13 cellular contexts compared by ENCODE assay signal in genomic region chr20:64001607-64002011, GRCh38. TPM values are rescaled to one million over a fixed set of nuclear protein-coding genes. Genes with fewer than 3 reads are reported as not detected.
DNase-seq lines count a peak whose midpoint lies in the region; ATAC-seq and TF ChIP-seq lines count a peak whose summit lies in the region.
"Had no signal": no experiment of that assay in that cellular context is flagged by ENCODE, and none has a peak within 500 bp of the region (broad histone marks: within the 10 kb centered on the region; RNA-seq: fewer than 3 reads in every experiment).

No MANE protein-coding gene starts in this region.

- H3K23ac ChIP-seq in IMR-90 (ENCODE audit: low read depth, low read length) = no peak overlapping the region

- H2BK20ac ChIP-seq in IMR-90 (ENCODE audit: low read depth, low read length) = no peak overlapping the region

- H3K4me2 ChIP-seq in IMR-90 (ENCODE audit: low read depth, low read length) (no peak overlapping the region), OCI-LY1 (ENCODE audit: low read length) (no peak overlapping the region)
- H3K4me2 ChIP-seq: smooth muscle cell had no signal

- no peaks in the 10 kb centered on the region for H3K79me2 ChIP-seq in OCI-LY1 (ENCODE audit: insufficient read depth, low read length)

- no peak for TF ChIP-seq RAD21 in IMR-90 (IDR thresholded peaks at IDR 0.05; ENCODE audit: low read length)

- no peak overlapping the region for H4K91ac ChIP-seq in IMR-90 (ENCODE audit: insufficient read depth, low read depth, low read length)

- CTCF ChIA-PET in IMR-90 (lab: Yijun Ruan, JAX) = no interaction called here

- no peak for TF ChIP-seq CTCF in IMR-90 (conservative IDR thresholded peaks at IDR 0.05; ENCODE audit: low read depth, low read length)
- TF ChIP-seq CTCF in OCI-LY1 (IDR thresholded peaks at IDR 0.05; ENCODE audit: low read length) = no peak
- TF ChIP-seq CTCF in nephron progenitor cell (IDR thresholded peaks at IDR 0.05) = no peak

- no peak overlapping the region for H3K4me3 ChIP-seq in IMR-90 (ENCODE audit: insufficient read depth, low read depth, low read length)
- H3K4me3 ChIP-seq in OCI-LY1 (ENCODE audit: low read depth, low read length, poor library complexity, severe bottlenecking) = no peak overlapping the region
- H3K4me3 ChIP-seq: lung, smooth muscle cell had no signal

- POLR2A ChIA-PET in IMR-90 (lab: Charles Lee; ENCODE audit: unreplicated experiment) = no interaction called here

- peaks cover 53% of the 10 kb centered on the region for H3K36me3 Mint-ChIP-seq in nephron progenitor cell (ENCODE audit: low read depth)

- peaks cover 27% of the 10 kb centered on the region for H3K4me1 Mint-ChIP-seq in nephron progenitor cell

- H2AFZ ChIP-seq in IMR-90 (replicated peaks; ENCODE audit: low read length, poor library complexity) (peak overlapping the region; percentile 56), OCI-LY1 (ENCODE audit: low read length) (no peak overlapping the region)

- no peaks in the 10 kb centered on the region for H3K9me2 ChIP-seq in OCI-LY1 (ENCODE audit: low read depth, low read length)

- peaks cover 7 to 25% of the 10 kb centered on the region in 2 experiments for H3K79me1 ChIP-seq in IMR-90 (ENCODE audit: low read depth in 1 of 2, low read length in 2 of 2)

- no peak overlapping the region for H3K4ac ChIP-seq in IMR-90 (ENCODE audit: low read depth, low read length)

- no peak for TF ChIP-seq POLR2A in IMR-90 (IDR thresholded peaks at IDR 0.05; ENCODE audit: low read depth, low read length)

- no peak overlapping the region for H2AK5ac ChIP-seq in IMR-90 (ENCODE audit: low read depth, low read length)

- H3K4me3 Mint-ChIP-seq in nephron progenitor cell = no peak overlapping the region
- H3K4me3 Mint-ChIP-seq: IgD-negative memory B cell had no signal

- no peak overlapping the region for H2BK5ac ChIP-seq in IMR-90 (ENCODE audit: low read depth, low read length, poor library complexity, severe bottlenecking)

- H3K56ac ChIP-seq in IMR-90 (ENCODE audit: extremely low read depth, insufficient read depth, low read length) = no peak overlapping the region

- BruUV-seq in IMR-90 (replicated peaks; lab: Mats Ljungman, UMichigan) = no TSS peak

- dilution Hi-C loops in IMR-90 (cut with HindIII; ENCODE audit: low sequenced_read_pairs, unreplicated experiment) = no loop called here

- H3K36me3 ChIP-seq in IMR-90 (ENCODE audit: control insufficient read depth, insufficient read depth, low read length) (peaks cover 65% of the 10 kb centered on the region), OCI-LY1 (ENCODE audit: insufficient read depth, low read length) (peaks cover 68% of the 10 kb centered on the region)

- H4K8ac ChIP-seq in IMR-90 (ENCODE audit: low read depth in 2 of 2, low read length in 2 of 2) = no peak overlapping the region

- no peak overlapping the region for H2AK9ac ChIP-seq in IMR-90 (replicated peaks; ENCODE audit: low read depth, low read length, poor library complexity)

- no peak overlapping the region for H3K18ac ChIP-seq in IMR-90 (ENCODE audit: low read depth, low read length)

- intact Hi-C loops in IMR-90 (cut with micrococcal nuclease) = no loop called here

- no peak overlapping the region for H2BK120ac ChIP-seq in IMR-90 (ENCODE audit: low read depth, low read length)

- no peak overlapping the region for H3K14ac ChIP-seq in IMR-90 (replicated peaks; ENCODE audit: low read depth, low read length)

- H3K9me1 ChIP-seq in IMR-90 (ENCODE audit: insufficient read depth, low read length) = 0 out of 2 replicates have a peak, but pooled peaks cover 8% of the 10 kb centered on the region

- H4K5ac ChIP-seq in IMR-90 (ENCODE audit: low read depth, low read length) = no peak overlapping the region

- 89% methylated on average over 3 of the region's 11 CpGs; no CpG with 5 or more reads in 1 of the 2 experiments for WGBS in IMR-90 (ENCODE audit: extremely low coverage in 2 of 2, insufficient read length in 1 of 2), 2 experiments

- H3K27ac ChIP-seq in IMR-90 (ENCODE audit: insufficient read depth, low read length) (no peak overlapping the region), OCI-LY1 (ENCODE audit: low read depth, low read length, poor library complexity, severe bottlenecking) (peak overlapping the region; percentile 20)

- H3K9ac ChIP-seq in IMR-90 (ENCODE audit: low read depth, low read length) = no peak overlapping the region
- H3K9ac ChIP-seq in OCI-LY1 (ENCODE audit: low read length) = no peak overlapping the region

- H3K9me3 Mint-ChIP-seq in nephron progenitor cell = no peaks in the 10 kb centered on the region
- H3K9me3 Mint-ChIP-seq: CD8-positive, alpha-beta memory T cell; IgD-negative memory B cell had no signal

- ATAC-seq in IMR-90 (ENCODE audit: low read depth) (peak; percentile 33), HG02623 (IDR thresholded peaks at IDR 0.05; ENCODE audit: unreplicated experiment) (no peak), left lobe of liver (no peak)

- no peaks in the 10 kb centered on the region for H3K27me3 Mint-ChIP-seq in nephron progenitor cell (ENCODE audit: low read depth, poor library complexity)
- H3K27me3 Mint-ChIP-seq: CD8-positive, alpha-beta memory T cell; IgD-negative memory B cell had no signal

- no peak overlapping the region for H2BK15ac ChIP-seq in IMR-90 (ENCODE audit: low read depth, low read length)

- peak; percentile 13 for DNase-seq in DMS153 treated with DMSO at 0.1 percent for 48 hours (lab: John Stamatoyannopoulos, UW; ENCODE audit: unreplicated experiment)
- peak; percentile 40 for DNase-seq in IMR-90
- no peak for DNase-seq in nephron progenitor cell
- no peak for DNase-seq in activated CD4-positive, CD25-positive, alpha-beta regulatory T cell (lab: John Stamatoyannopoulos, UW)
- DNase-seq in left lobe of liver (ENCODE audit: low spot score) = no peak
- DNase-seq: activated CD4-positive, alpha-beta T cell treated with anti-CD3 and anti-CD28 coated beads, Interleukin-2, amount 50 U/mL, for 4 hours; CD8-positive, alpha-beta memory T cell; cortex of kidney had no signal

- H4K20me1 ChIP-seq in IMR-90 (ENCODE audit: insufficient read depth, low read length) (peaks cover 26% of the 10 kb centered on the region), OCI-LY1 (ENCODE audit: insufficient read depth, low read length) (no peaks in the 10 kb centered on the region)

- H3K4me1 ChIP-seq in IMR-90 (ENCODE audit: control insufficient read depth, insufficient read depth, low read length) (peaks cover 2% of the 10 kb centered on the region; the same call in 1 of the 2 replicates), OCI-LY1 (ENCODE audit: insufficient read depth, low read length, severe bottlenecking) (peaks cover 11% of the 10 kb centered on the region)

- H3K27ac Mint-ChIP-seq in nephron progenitor cell = peak overlapping the region; percentile 54

- no peaks in the 10 kb centered on the region for H3F3A ChIP-seq in OCI-LY1 (ENCODE audit: insufficient read depth, low read length)

- H3K27me3 ChIP-seq in IMR-90 (ENCODE audit: control insufficient read depth, insufficient read depth, low read length) (no peaks in the 10 kb centered on the region), OCI-LY1 (ENCODE audit: insufficient read depth, low read length) (no peaks in the 10 kb centered on the region)

- H3K9me3 ChIP-seq in IMR-90 (ENCODE audit: control insufficient read depth, insufficient read depth, low read length) = no peaks in the 10 kb centered on the region
- H3K9me3 ChIP-seq in OCI-LY1 (ENCODE audit: low read length) = no peaks in the 10 kb centered on the region

- in situ Hi-C loops in IMR-90 (cut with MboI; ENCODE audit: low sequenced_read_pairs) = no loop called here

TF ChIP-seq in IMR-90, 13 proteins besides CTCF, POLR2A, EP300 and RAD21 (continues in another document):
- TF ChIP-seq BHLHE40 (IDR thresholded peaks at IDR 0.05; ENCODE audit: low read depth, low read length) = no peak
- no peak for TF ChIP-seq MXI1 (IDR thresholded peaks at IDR 0.05; ENCODE audit: borderline replicate concordance, low read depth, low read length)
- no peak for TF ChIP-seq RFX5 (IDR thresholded peaks at IDR 0.05; ENCODE audit: low read depth, low read length)
- no peak for TF ChIP-seq MAZ (IDR thresholded peaks at IDR 0.05; ENCODE audit: borderline replicate concordance, low read depth, low read length)
- TF ChIP-seq RCOR1 (IDR thresholded peaks at IDR 0.05; ENCODE audit: insufficient replicate concordance, low read length) = no peak
- TF ChIP-seq SMC3 (IDR thresholded peaks at IDR 0.05; ENCODE audit: low read depth, low read length) = no peak
- TF ChIP-seq FOS (IDR thresholded peaks at IDR 0.05; ENCODE audit: low read depth, low read length) = no peak

RNA-seq across cellular contexts. Expression of gene PRPF6, which starts 20.7 kb away (rescaled TPM):
- 68.6 and 71.3 TPM in 2 replicates for total RNA-seq in IMR-90 (2012; rRNA removed)
- 38.5 and 43.5 TPM in 2 replicates for polyA plus RNA-seq in IMR-90 (2012; rRNA removed)
- polyA plus RNA-seq in IMR-90 (2012; cell fraction: cytosol; rRNA removed) = 32.3 and 36.0 TPM in 2 replicates
- 27.2 and 30.1 TPM in 2 replicates for polyA plus RNA-seq in IMR-90 (2012; cell fraction: nucleus; rRNA removed; ENCODE audit: low replicate concordance)
- 24.2 TPM for total RNA-seq in left lobe of liver

RNA-seq across cellular contexts. Expression of gene SAMD10, which starts 22.2 kb away (rescaled TPM):
- 0.54 and 0.56 TPM in 2 replicates for total RNA-seq in IMR-90 (2012; rRNA removed)
- 4.0 and 4.1 TPM in 2 replicates for polyA plus RNA-seq in IMR-90 (2012; rRNA removed)
- polyA plus RNA-seq in IMR-90 (2012; cell fraction: cytosol; rRNA removed) = 3.9 and 4.6 TPM in 2 replicates
- 14.1 and 23.9 TPM in 2 replicates for polyA plus RNA-seq in IMR-90 (2012; cell fraction: nucleus; rRNA removed; ENCODE audit: low replicate concordance)
- total RNA-seq in left lobe of liver = 3.5 TPM

RNA-seq across cellular contexts. Expression of gene ZNF512B, which starts 31.9 kb away (rescaled TPM):
- total RNA-seq in IMR-90 (2012; rRNA removed) (6.4 and 6.5 TPM in 2 replicates), left lobe of liver (21.4 TPM)
- 15.6 and 15.9 TPM in 2 replicates for polyA plus RNA-seq in IMR-90 (2012; rRNA removed)
- 7.2 and 13.4 TPM in 2 replicates for polyA plus RNA-seq in IMR-90 (2012; cell fraction: cytosol; rRNA removed)
- 50.2 and 83.0 TPM in 2 replicates for polyA plus RNA-seq in IMR-90 (2012; cell fraction: nucleus; rRNA removed; ENCODE audit: low replicate concordance)

RNA-seq across cellular contexts. Expression of gene C20orf204, which starts 34.4 kb away (rescaled TPM):
- total RNA-seq in IMR-90 (2012; rRNA removed) (0.18 and 0.28 TPM in 2 replicates), left lobe of liver (0.68 TPM)
- 0.09 and 0.11 TPM in 2 replicates for polyA plus RNA-seq in IMR-90 (2012; rRNA removed)
- 0.04 and 0.11 TPM in 2 replicates for polyA plus RNA-seq in IMR-90 (2012; cell fraction: cytosol; rRNA removed)
- polyA plus RNA-seq in IMR-90 (2012; cell fraction: nucleus; rRNA removed; ENCODE audit: low replicate concordance) = 1.0 and 2.4 TPM in 2 replicates
- polyA plus RNA-seq: IgD-negative memory B cell had no signal

RNA-seq across cellular contexts. Expression of gene UCKL1, which starts 45.4 kb away (rescaled TPM):
- total RNA-seq in IMR-90 (2012; rRNA removed) (16.7 and 18.3 TPM in 2 replicates), left lobe of liver (20.2 TPM)
- polyA plus RNA-seq in IMR-90 (2012; rRNA removed) = 54.7 and 58.6 TPM in 2 replicates
- polyA plus RNA-seq in IMR-90 (2012; cell fraction: cytosol; rRNA removed) = 19.8 and 55.6 TPM in 2 replicates
- polyA plus RNA-seq in IMR-90 (2012; cell fraction: nucleus; rRNA removed; ENCODE audit: low replicate concordance) = 178 and 412 TPM in 2 replicates

Comparison
In these comparisons a context has a peak if more than half of its experiments do, and no peak if none do; other contexts are left out.
1. DNase-seq: peak in DMS153 treated with DMSO at 0.1 percent for 48 hours (single experiment) and IMR-90 (single experiment); none in nephron progenitor cell (single experiment), activated CD4-positive, CD25-positive, alpha-beta regulatory T cell (0 of 4) and left lobe of liver (single experiment).